In the genomic region with DNA sequence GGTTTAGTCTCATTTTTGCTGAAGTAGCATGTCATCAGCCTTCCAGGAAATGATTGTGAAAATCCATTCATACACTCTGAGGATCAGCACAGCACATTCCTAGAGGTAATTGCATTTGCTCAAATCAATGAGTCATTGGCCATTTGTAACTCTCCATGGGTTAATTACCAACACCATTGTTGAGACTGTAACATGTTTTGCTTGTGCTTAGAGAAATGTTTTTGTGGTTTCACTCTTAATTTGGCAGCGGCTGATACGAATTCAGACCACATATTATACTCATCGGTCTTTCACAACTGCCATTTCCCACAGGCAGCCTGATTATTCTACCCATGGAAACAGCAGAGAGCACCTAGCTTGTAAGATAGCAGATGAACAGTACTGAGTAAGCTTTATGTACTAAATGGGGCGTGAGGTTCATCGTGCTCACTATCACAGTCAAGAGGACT, we compare ENCODE assay signal across 10 cellular contexts.
A peak's percentile ranks its signal among the peaks of the same experiment; 100 is the strongest.
DNase-seq lines count a peak whose midpoint lies in the region; ATAC-seq and TF ChIP-seq lines count a peak whose summit lies in the region.
"Had no signal": no experiment of that assay in that cellular context is flagged by ENCODE, and none has a peak within 500 bp of the region (broad histone marks: within the 10 kb centered on the region; RNA-seq: fewer than 3 reads in every experiment).

No MANE protein-coding gene starts in this region.

- no peak for TF ChIP-seq CTCF in fibroblast of pulmonary artery (IDR thresholded peaks at IDR 0.05; ENCODE audit: low read length, missing control alignments)
- no peak for TF ChIP-seq CTCF in upper lobe of right lung (IDR thresholded peaks at IDR 0.05)

- DNase-seq in stimulated activated CD4-positive, alpha-beta T cell treated with anti-CD3 and anti-CD28 coated beads, Interleukin-1b, Interleukin-23, amount 100 ng/mL, for 48 hours = peak; percentile 41
- DNase-seq in stimulated activated CD4-positive, alpha-beta T cell treated with anti-CD3 and anti-CD28 coated beads, Interleukin-4, amount 100 ng/mL, for 4 hours = no peak
- DNase-seq in NOMO-1 treated with dmso at 0.1 percent for 144 hours (lab: John Stamatoyannopoulos, UW; ENCODE audit: unreplicated experiment) (peak; percentile 16), fibroblast of pulmonary artery (ENCODE audit: low read depth) (peak; percentile 57), upper lobe of right lung (no peak), HuH-7 (ENCODE audit: low spot score) (no peak), activated gamma-delta T cell (lab: John Stamatoyannopoulos, UW) (no peak)
- DNase-seq in central memory CD4-positive, alpha-beta T cell = no peak
- DNase-seq: naive B cell, testis had no signal

- no peaks in the 10 kb centered on the region for H3K36me3 ChIP-seq in upper lobe of right lung

- H3K4me1 ChIP-seq in upper lobe of right lung = peaks cover 3% of the 10 kb centered on the region
- H3K4me1 ChIP-seq: testis had no signal

- H3K4me3 ChIP-seq in fibroblast of pulmonary artery (replicated peaks; ENCODE audit: low read depth, low read length) (no peak overlapping the region), upper lobe of right lung (no peak overlapping the region)
- H3K4me3 ChIP-seq: testis had no signal

- H3K9me3 ChIP-seq in upper lobe of right lung = no peaks in the 10 kb centered on the region
- H3K9me3 ChIP-seq: testis had no signal

- no peaks in the 10 kb centered on the region for H3K27me3 ChIP-seq in upper lobe of right lung
- H3K27me3 ChIP-seq: testis had no signal

- intact Hi-C loops in upper lobe of right lung (cut with DNase I) = loop anchor here (10.0 kb wide), 1 partner anchor 116 kb away; no protein-coding TSS in a partner anchor

- H3K27ac ChIP-seq in upper lobe of right lung = no peak overlapping the region
- H3K27ac ChIP-seq: testis had no signal

- peak; percentile 49 for ATAC-seq in upper lobe of right lung

Comparison
In these comparisons a context has a peak if more than half of its experiments do, and no peak if none do; other contexts are left out.
1. DNase-seq: peak in stimulated activated CD4-positive, alpha-beta T cell treated with anti-CD3 and anti-CD28 coated beads, Interleukin-1b, Interleukin-23, amount 100 ng/mL, for 48 hours (single experiment), NOMO-1 treated with dmso at 0.1 percent for 144 hours (single experiment) and fibroblast of pulmonary artery (single experiment); none in stimulated activated CD4-positive, alpha-beta T cell treated with anti-CD3 and anti-CD28 coated beads, Interleukin-4, amount 100 ng/mL, for 4 hours (0 of 2), upper lobe of right lung (single experiment), HuH-7 (single experiment), central memory CD4-positive, alpha-beta T cell (single experiment) and activated gamma-delta T cell (single experiment).